15 cellular contexts compared by ENCODE assay signal in genomic region chr20:16017656-16018055, GRCh38.
"Had no signal": no experiment of that assay in that cellular context is flagged by ENCODE, and none has a peak within 500 bp of the region (broad histone marks: within the 10 kb centered on the region; RNA-seq: fewer than 3 reads in every experiment).

No MANE protein-coding gene starts in this region.

- H3K4me1 ChIP-seq: adrenal gland, gastrocnemius medialis, testis, uterus had no signal

- H3K27ac Mint-ChIP-seq: activated CD4-positive, alpha-beta T cell treated with anti-CD3 and anti-CD28 coated beads, Interleukin-2, amount 10 ng/mL, durations not matched to agents 7 days and 5 days; activated T-helper 17 cell treated with anti-CD3 and anti-CD28 coated beads, Interleukin-2, amount 50 U/mL, for 72 hours; stimulated activated naive CD8-positive, alpha-beta T cell treated with anti-CD3 and anti-CD28 coated beads, Interleukin-15, amount 100 ng/mL, for 72 hours had no signal

- H3K4me3 Mint-ChIP-seq: activated CD4-positive, alpha-beta T cell treated with anti-CD3 and anti-CD28 coated beads, Interleukin-2, amount 10 ng/mL, durations not matched to agents 7 days and 5 days; activated T-helper 17 cell treated with anti-CD3 and anti-CD28 coated beads, Interleukin-2, amount 50 U/mL, for 72 hours; stimulated activated naive CD8-positive, alpha-beta T cell treated with anti-CD3 and anti-CD28 coated beads, Interleukin-15, amount 100 ng/mL, for 72 hours had no signal

- H3K4me3 ChIP-seq: adrenal gland, gastrocnemius medialis, ovary, testis, uterus had no signal

- H3K27me3 Mint-ChIP-seq: activated CD4-positive, alpha-beta T cell treated with anti-CD3 and anti-CD28 coated beads, Interleukin-2, amount 10 ng/mL, durations not matched to agents 7 days and 5 days; activated T-helper 17 cell treated with anti-CD3 and anti-CD28 coated beads, Interleukin-2, amount 50 U/mL, for 72 hours; stimulated activated naive CD8-positive, alpha-beta T cell treated with anti-CD3 and anti-CD28 coated beads, Interleukin-15, amount 100 ng/mL, for 72 hours had no signal

- H3K36me3 ChIP-seq: adrenal gland, gastrocnemius medialis, ovary, uterus had no signal

- H3K27me3 ChIP-seq: adrenal gland, gastrocnemius medialis, ovary, testis, uterus had no signal

- H3K4me1 Mint-ChIP-seq: activated CD4-positive, alpha-beta T cell treated with anti-CD3 and anti-CD28 coated beads, Interleukin-2, amount 10 ng/mL, durations not matched to agents 7 days and 5 days; activated T-helper 17 cell treated with anti-CD3 and anti-CD28 coated beads, Interleukin-2, amount 50 U/mL, for 72 hours; stimulated activated naive CD8-positive, alpha-beta T cell treated with anti-CD3 and anti-CD28 coated beads, Interleukin-15, amount 100 ng/mL, for 72 hours had no signal

- DNase-seq: activated CD4-positive, alpha-beta T cell treated with anti-CD3 and anti-CD28 coated beads, Interleukin-2, amount 10 ng/mL, durations not matched to agents 7 days and 5 days; activated CD4-positive, CD25-positive, alpha-beta regulatory T cell; activated CD8-positive, alpha-beta memory T cell treated with anti-CD3 and anti-CD28 coated beads for 24 hours; activated naive CD4-positive, alpha-beta T cell treated with anti-CD3 and anti-CD28 coated beads, Interleukin-2, amount 50 U/mL, for 16 hours; adrenal gland; gastrocnemius medialis; kidney; ovary; retina; stimulated activated CD4-positive, alpha-beta T cell treated with anti-CD3 and anti-CD28 coated beads, Interleukin-15, amount 100 ng/mL, for 24 hours; stimulated activated CD4-positive, alpha-beta T cell treated with anti-CD3 and anti-CD28 coated beads, Interleukin-4, amount 100 ng/mL, for 24 hours; stimulated activated naive CD8-positive, alpha-beta T cell treated with anti-CD3 and anti-CD28 coated beads, Interleukin-15, amount 100 ng/mL, for 72 hours; testis; uterus had no signal

- H3K27ac ChIP-seq: adrenal gland, gastrocnemius medialis, ovary, testis, uterus had no signal

- H3K9me3 ChIP-seq: adrenal gland, gastrocnemius medialis, ovary, testis, uterus had no signal

- ATAC-seq: activated T-helper 17 cell treated with anti-CD3 and anti-CD28 coated beads, Interleukin-2, amount 50 U/mL, for 72 hours; gastrocnemius medialis; stimulated activated naive CD8-positive, alpha-beta T cell treated with anti-CD3 and anti-CD28 coated beads, Interleukin-15, amount 100 ng/mL, for 72 hours had no signal
